ENCODE assay signal across 8 cellular contexts in the genomic region with DNA sequence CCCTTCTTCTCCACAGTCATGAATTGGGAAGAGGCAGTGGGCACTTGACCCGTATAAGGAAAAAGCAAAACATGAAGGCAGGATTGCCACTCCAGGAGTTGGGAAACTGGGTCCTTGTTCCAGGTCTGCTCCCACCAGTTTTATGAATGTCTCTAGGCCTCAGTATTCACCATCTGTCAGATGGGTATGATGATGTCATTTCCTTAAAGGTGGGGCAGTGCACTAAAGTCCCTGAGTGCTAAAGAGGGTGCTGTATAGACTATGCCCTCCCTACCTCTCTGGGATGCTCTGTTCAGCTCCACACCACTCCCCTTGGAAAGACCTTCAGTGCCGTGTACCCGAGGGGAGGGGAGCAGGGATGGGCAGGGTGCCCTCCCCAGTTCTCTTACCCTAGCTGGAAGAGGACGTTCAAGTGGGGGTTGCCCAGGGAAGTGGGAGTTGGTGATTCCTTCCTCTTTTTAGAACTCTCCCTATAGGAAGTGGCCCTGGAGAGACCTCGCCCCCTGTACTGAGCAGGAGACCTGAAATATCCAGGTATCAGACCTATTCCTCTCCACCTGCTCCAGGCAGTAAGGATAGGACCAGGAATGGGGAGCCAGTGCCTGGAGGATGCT. TPM values are rescaled to one million over a fixed set of nuclear protein-coding genes. Genes with fewer than 3 reads are reported as not detected.
A peak's percentile ranks its signal among the peaks of the same experiment; 100 is the strongest.
DNase-seq lines count a peak whose midpoint lies in the region; ATAC-seq, FAIRE-seq and TF ChIP-seq lines count a peak whose summit lies in the region.

No MANE protein-coding gene starts in this region.

- peak overlapping the region; percentile 88 for H3K4me3 Mint-ChIP-seq in activated CD8-positive, alpha-beta memory T cell treated with anti-CD3 and anti-CD28 coated beads, Interleukin-2, amount 10 ng/mL, durations not matched to agents 7 days and 5 days
- H3K4me3 Mint-ChIP-seq in activated naive CD8-positive, alpha-beta T cell treated with anti-CD3 and anti-CD28 coated beads, Interleukin-2, amount 50 U/mL, for 24 hours, result peak overlapping the region; percentile 92

- TF ChIP-seq RAD21 in HepG2 (CRISPR knock-in tag; IDR thresholded peaks at IDR 0.05), result no peak

- CTCF ChIA-PET in activated CD8-positive, alpha-beta memory T cell treated with anti-CD3 and anti-CD28 coated beads, Interleukin-2, amount 10 ng/mL, durations not matched to agents 7 days and 5 days (lab: Charles Lee), result interaction anchor here (0.7 to 8.5 kb wide), 18 partner anchors 13 to 295 kb away, joined by 3 to 88 read pairs (median 7); partner anchors contain the start of genes CWC25, LASP1NB, PLXDC1 and RPL23
- CTCF ChIA-PET in HepG2 (lab: Yijun Ruan, JAX; ENCODE audit: low intra/inter-chr PET ratio, low total read pairs), result interaction anchor here (1.8 kb wide), 1 partner anchor 44 kb away, joined by 3 read pairs; no protein-coding TSS in a partner anchor

- H3K27me3 Mint-ChIP-seq in activated CD8-positive, alpha-beta memory T cell treated with anti-CD3 and anti-CD28 coated beads, Interleukin-2, amount 10 ng/mL, durations not matched to agents 7 days and 5 days, result no peaks in the 10 kb centered on the region
- H3K27me3 Mint-ChIP-seq in activated naive CD8-positive, alpha-beta T cell treated with anti-CD3 and anti-CD28 coated beads, Interleukin-2, amount 50 U/mL, for 24 hours, result peaks cover 6% of the 10 kb centered on the region

- peaks cover 62% of the 10 kb centered on the region for H3K79me2 ChIP-seq in HepG2 (ENCODE audit: insufficient read depth, low read length)

- no peak overlapping the region for H2AFZ ChIP-seq in HepG2 (ENCODE audit: low read length)

- in situ Hi-C loops in HepG2 (cut with HindIII; ENCODE audit: extremely low pct_ligation_motif_present, low pct_unique_long_range_greater_than_20kb), result no loop called here

- no peak for DNase-seq in activated CD8-positive, alpha-beta memory T cell treated with anti-CD3 and anti-CD28 coated beads, Interleukin-2, amount 10 ng/mL, durations not matched to agents 7 days and 5 days
- DNase-seq in activated CD8-positive, alpha-beta memory T cell treated with anti-CD3 and anti-CD28 coated beads, Interleukin-2, amount 50 U/mL, for 4 hours, result no peak
- DNase-seq in activated naive CD8-positive, alpha-beta T cell treated with anti-CD3 and anti-CD28 coated beads, Interleukin-2, amount 50 U/mL, for 24 hours, result no peak
- DNase-seq in HepG2 (ENCODE audit: low spot score) (no peak), tibial nerve (ENCODE audit: low spot score in 2 of 2) (no peak), globus pallidus (ENCODE audit: low spot score) (no peak), foreskin keratinocyte (no peak)
- DNase-seq in activated effector memory CD4-positive, alpha-beta T cell treated with Interleukin-2 at 50 U/mL for 16 hours, result no peak

- no peak for ATAC-seq in activated CD8-positive, alpha-beta memory T cell treated with anti-CD3 and anti-CD28 coated beads, Interleukin-2, amount 10 ng/mL, durations not matched to agents 7 days and 5 days
- ATAC-seq in activated naive CD8-positive, alpha-beta T cell treated with anti-CD3 and anti-CD28 coated beads, Interleukin-2, amount 50 U/mL, for 24 hours, result no peak
- no peak for ATAC-seq in HepG2
- ATAC-seq in foreskin keratinocyte, result no peak

- H3K9me3 Mint-ChIP-seq in activated CD8-positive, alpha-beta memory T cell treated with anti-CD3 and anti-CD28 coated beads, Interleukin-2, amount 10 ng/mL, durations not matched to agents 7 days and 5 days (ENCODE audit: low read depth), result no peaks in the 10 kb centered on the region
- H3K9me3 Mint-ChIP-seq in activated naive CD8-positive, alpha-beta T cell treated with anti-CD3 and anti-CD28 coated beads, Interleukin-2, amount 50 U/mL, for 24 hours, result no peaks in the 10 kb centered on the region

- no peak for TF ChIP-seq CTCF in HepG2 (CRISPR knock-in tag; IDR thresholded peaks at IDR 0.05)
- TF ChIP-seq CTCF in tibial nerve (IDR thresholded peaks at IDR 0.05), result no peak
- TF ChIP-seq CTCF in foreskin keratinocyte (conservative IDR thresholded peaks at IDR 0.05), result no peak

- peak overlapping the region; percentile 96 to 99 (median 98) for H3K4me3 ChIP-seq in HepG2 (replicated peaks in 1 of 3; ENCODE audit: insufficient read depth in 1 of 3, low read depth in 2 of 3, low read length in 3 of 3)
- H3K4me3 ChIP-seq in tibial nerve, result peak overlapping the region; percentile 68 to 97 (median 93)

- H3K27ac Mint-ChIP-seq in activated CD8-positive, alpha-beta memory T cell treated with anti-CD3 and anti-CD28 coated beads, Interleukin-2, amount 10 ng/mL, durations not matched to agents 7 days and 5 days, result peak overlapping the region; percentile 90
- peak overlapping the region; percentile 97 for H3K27ac Mint-ChIP-seq in activated naive CD8-positive, alpha-beta T cell treated with anti-CD3 and anti-CD28 coated beads, Interleukin-2, amount 50 U/mL, for 24 hours

- peaks cover 47% of the 10 kb centered on the region for H3K4me1 ChIP-seq in HepG2 (ENCODE audit: insufficient read depth, low read length)
- H3K4me1 ChIP-seq in tibial nerve, result peaks cover 0 to 77% (median 53%) of the 10 kb centered on the region in 4 donors
- H3K4me1 ChIP-seq in foreskin keratinocyte, result peaks cover 34% of the 10 kb centered on the region

- H4K20me1 ChIP-seq in HepG2 (ENCODE audit: insufficient read depth, low read length), result peaks cover 46% of the 10 kb centered on the region

- H3K9ac ChIP-seq in HepG2 (ENCODE audit: insufficient read depth, low read depth, low read length), result peak overlapping the region; percentile 87; the same call in 1 of the 2 replicates

- H3K4me2 ChIP-seq in HepG2 (ENCODE audit: low read depth, low read length), result peak overlapping the region; percentile 87

- H3K36me3 Mint-ChIP-seq in activated CD8-positive, alpha-beta memory T cell treated with anti-CD3 and anti-CD28 coated beads, Interleukin-2, amount 10 ng/mL, durations not matched to agents 7 days and 5 days, result peaks cover 11% of the 10 kb centered on the region
- peaks cover 9% of the 10 kb centered on the region for H3K36me3 Mint-ChIP-seq in activated naive CD8-positive, alpha-beta T cell treated with anti-CD3 and anti-CD28 coated beads, Interleukin-2, amount 50 U/mL, for 24 hours (ENCODE audit: low read depth)

- peaks cover 71% of the 10 kb centered on the region for H3K4me1 Mint-ChIP-seq in activated CD8-positive, alpha-beta memory T cell treated with anti-CD3 and anti-CD28 coated beads, Interleukin-2, amount 10 ng/mL, durations not matched to agents 7 days and 5 days
- H3K4me1 Mint-ChIP-seq in activated naive CD8-positive, alpha-beta T cell treated with anti-CD3 and anti-CD28 coated beads, Interleukin-2, amount 50 U/mL, for 24 hours, result peaks cover 78% of the 10 kb centered on the region

- TF ChIP-seq POLR2A in HepG2 (IDR thresholded peaks at IDR 0.05; ENCODE audit: insufficient read depth in 1 of 2, low read depth in 2 of 2, low read length in 2 of 2) (peak in 1 of 2 experiments; percentile 26; a peak in 1 of 4 replicates), tibial nerve (IDR thresholded peaks at IDR 0.05) (no peak)

- BruUV-seq in HepG2 (replicated peaks; lab: Mats Ljungman, UMichigan), result TSS peak; percentile 54

- H3K27ac ChIP-seq in HepG2 (ENCODE audit: extremely low read length, insufficient read depth, low read length), result peak overlapping the region; percentile 76
- peak overlapping the region; percentile 28 to 97 (median 92) for H3K27ac ChIP-seq in tibial nerve
- no peak overlapping the region for H3K27ac ChIP-seq in foreskin keratinocyte

- H3K27me3 ChIP-seq in HepG2 (ENCODE audit: control insufficient read depth in 1 of 2, insufficient read depth in 2 of 2, low read length in 2 of 2) (peaks cover 0 to 2% of the 10 kb centered on the region in 2 experiments; a peak in 2 of 5 replicates), tibial nerve (no peaks in the 10 kb centered on the region), foreskin keratinocyte (no peaks in the 10 kb centered on the region)

- no peak for TF ChIP-seq EP300 in HepG2 (IDR thresholded peaks at IDR 0.05; ENCODE audit: low read depth in 2 of 2, low read length in 2 of 2)
- no peak for TF ChIP-seq EP300 in HepG2 (CRISPR knock-in tag; IDR thresholded peaks at IDR 0.05; ENCODE audit: borderline replicate concordance)
- no peak for TF ChIP-seq EP300 in tibial nerve (IDR thresholded peaks at IDR 0.05)

- intact Hi-C loops in HepG2 (cut with micrococcal nuclease; ENCODE audit: unreplicated experiment), result loop anchor here (5.0 kb wide), 2 partner anchors 45 to 280 kb away; partner anchors contain the start of gene PLXDC1

- POLR2A ChIA-PET in HepG2 (lab: Yijun Ruan, JAX), result interaction anchor here (0.6 to 7.3 kb wide), 30 partner anchors 9 to 1332 kb away, joined by 3 to 175 read pairs (median 8); partner anchors contain the start of genes CWC25, LASP1NB, MED1 and PIP4K2B

- H3K9me3 ChIP-seq in HepG2 (ENCODE audit: low read length) (no peaks in the 10 kb centered on the region), tibial nerve (no peaks in the 10 kb centered on the region)

- peaks cover 5 to 21% of the 10 kb centered on the region in 2 experiments for H3K36me3 ChIP-seq in HepG2 (replicated peaks in 1 of 2; ENCODE audit: control insufficient read depth in 1 of 2, insufficient read depth in 2 of 2, low read length in 2 of 2)
- no peaks in the 10 kb centered on the region for H3K36me3 ChIP-seq in tibial nerve

- whole genome bisulfite sequencing in HepG2 (ENCODE audit: low lambda C conversion rate), result 48% methylated on average over 5 of the region's 5 CpGs
- 14 to 22% methylated on average over 5 of the region's 5 CpGs for WGBS in tibial nerve, 2 donors

- FAIRE-seq in HepG2 (lab: Jason Lieb, UNC), result no peak

RNA-seq across cellular contexts. Expression of gene LASP1, which starts 2.2 kb away (rescaled TPM):
- total RNA-seq in activated CD8-positive, alpha-beta memory T cell treated with anti-CD3 and anti-CD28 coated beads, Interleukin-2, amount 10 ng/mL, durations not matched to agents 7 days and 5 days, result 100 to 1,000 TPM; 208 to 239 TPM
- total RNA-seq in HepG2 (2016; rRNA removed; fragmentation: Illumina TruSeq; extraction: Trizol) (97.0 and 110 TPM in 2 replicates), tibial nerve (100 to 1,000 TPM; 110 to 165 (median 137) TPM), foreskin keratinocyte (168 and 171 TPM in 2 replicates)
- 9.8 and 10.1 TPM in 2 replicates for total RNA-seq in HepG2 (2016; cell fraction: cytosol; rRNA removed; fragmentation: Illumina TruSeq; extraction: Trizol; ENCODE audit: low read depth)
- 92.3 and 97.2 TPM in 2 replicates for total RNA-seq in HepG2 (2016; cell fraction: insoluble cytoplasmic fraction; rRNA removed; fragmentation: Illumina TruSeq; extraction: Trizol)
- total RNA-seq in HepG2 (2016; cell fraction: membrane; rRNA removed; fragmentation: Illumina TruSeq; extraction: Trizol), result 38.1 and 38.7 TPM in 2 replicates
- 62.5 and 68.5 TPM in 2 replicates for total RNA-seq in HepG2 (2016; cell fraction: nucleus; rRNA removed; fragmentation: Illumina TruSeq; extraction: Trizol)
- polyA plus RNA-seq in HepG2 (2011; rRNA removed) (70.1 and 80.4 TPM in 2 replicates), foreskin keratinocyte (117 and 128 TPM in 2 replicates)
- 81.9 and 127 TPM in 2 replicates for polyA plus RNA-seq in HepG2 (2011; cell fraction: cytosol; rRNA removed)
- 107 and 129 TPM in 2 replicates for polyA plus RNA-seq in HepG2 (2011; cell fraction: nucleus; rRNA removed)
- 82.2 and 85.9 TPM in 2 replicates for polyA plus RNA-seq in HepG2 (2012)
- polyA plus RNA-seq in HepG2 (2016; cell fraction: cytosol; fragmentation: Illumina TruSeq; extraction: Trizol; ENCODE audit: low read depth), result 7.2 and 8.1 TPM in 2 replicates
- 138 and 161 TPM in 2 replicates for polyA plus RNA-seq in HepG2 (2016; cell fraction: insoluble cytoplasmic fraction; fragmentation: Illumina TruSeq; extraction: Trizol; ENCODE audit: low read depth)
- polyA plus RNA-seq in HepG2 (2016; cell fraction: membrane; fragmentation: Illumina TruSeq; extraction: Trizol; ENCODE audit: low read depth), result 25.1 and 28.1 TPM in 2 replicates
- polyA plus RNA-seq in HepG2 (2016; cell fraction: nucleus; fragmentation: Illumina TruSeq; extraction: Trizol; ENCODE audit: insufficient read depth, low read depth), result 109 and 113 TPM in 2 replicates
- polyA minus RNA-seq in HepG2 (2011; rRNA and poly(A)+ RNA removed; ENCODE audit: low replicate concordance), result 136 and 189 TPM in 2 replicates
- polyA minus RNA-seq in HepG2 (2011; cell fraction: cytosol; rRNA and poly(A)+ RNA removed), result 107 and 130 TPM in 2 replicates
- 49.2 and 50.4 TPM in 2 replicates for polyA minus RNA-seq in HepG2 (2011; cell fraction: nucleus; rRNA and poly(A)+ RNA removed)

RNA-seq across cellular contexts. Expression of gene RPL23, which starts 18.6 kb away (rescaled TPM):
- 1,000 to 10,000 TPM in 1 of 2 experiments, 100 to 1,000 TPM in 1; 831 to 1,130 TPM for total RNA-seq in activated CD8-positive, alpha-beta memory T cell treated with anti-CD3 and anti-CD28 coated beads, Interleukin-2, amount 10 ng/mL, durations not matched to agents 7 days and 5 days
- total RNA-seq in HepG2 (2016; rRNA removed; fragmentation: Illumina TruSeq; extraction: Trizol), result 2,790 and 3,298 TPM in 2 replicates
- total RNA-seq in HepG2 (2016; cell fraction: cytosol; rRNA removed; fragmentation: Illumina TruSeq; extraction: Trizol; ENCODE audit: low read depth), result 4,051 and 4,588 TPM in 2 replicates
- total RNA-seq in HepG2 (2016; cell fraction: insoluble cytoplasmic fraction; rRNA removed; fragmentation: Illumina TruSeq; extraction: Trizol), result 2,655 and 3,446 TPM in 2 replicates
- 6,899 and 6,901 TPM in 2 replicates for total RNA-seq in HepG2 (2016; cell fraction: membrane; rRNA removed; fragmentation: Illumina TruSeq; extraction: Trizol)
- 995 and 1,125 TPM in 2 replicates for total RNA-seq in HepG2 (2016; cell fraction: nucleus; rRNA removed; fragmentation: Illumina TruSeq; extraction: Trizol)
- 4,288 and 4,860 TPM in 2 replicates for polyA plus RNA-seq in HepG2 (2011; rRNA removed)
- polyA plus RNA-seq in HepG2 (2011; cell fraction: cytosol; rRNA removed), result 4,164 and 5,084 TPM in 2 replicates
- 680 and 915 TPM in 2 replicates for polyA plus RNA-seq in HepG2 (2011; cell fraction: nucleus; rRNA removed)
- polyA plus RNA-seq in HepG2 (2012), result 4,457 and 5,527 TPM in 2 replicates
- polyA plus RNA-seq in HepG2 (2016; cell fraction: cytosol; fragmentation: Illumina TruSeq; extraction: Trizol; ENCODE audit: low read depth), result 5,325 and 6,272 TPM in 2 replicates
- polyA plus RNA-seq in HepG2 (2016; cell fraction: insoluble cytoplasmic fraction; fragmentation: Illumina TruSeq; extraction: Trizol; ENCODE audit: low read depth), result 3,877 and 3,973 TPM in 2 replicates
- polyA plus RNA-seq in HepG2 (2016; cell fraction: membrane; fragmentation: Illumina TruSeq; extraction: Trizol; ENCODE audit: low read depth), result 7,669 and 7,726 TPM in 2 replicates
- 2,046 and 2,062 TPM in 2 replicates for polyA plus RNA-seq in HepG2 (2016; cell fraction: nucleus; fragmentation: Illumina TruSeq; extraction: Trizol; ENCODE audit: insufficient read depth, low read depth)
- 223 and 322 TPM in 2 replicates for polyA minus RNA-seq in HepG2 (2011; rRNA and poly(A)+ RNA removed; ENCODE audit: low replicate concordance)
- 1,056 and 1,226 TPM in 2 replicates for polyA minus RNA-seq in HepG2 (2011; cell fraction: cytosol; rRNA and poly(A)+ RNA removed)
- 292 and 362 TPM in 2 replicates for polyA minus RNA-seq in HepG2 (2011; cell fraction: nucleus; rRNA and poly(A)+ RNA removed)
- total RNA-seq in tibial nerve, result 1,000 to 10,000 TPM; 1,112 to 1,642 (median 1,331) TPM
- total RNA-seq in foreskin keratinocyte, result 1,973 and 2,061 TPM in 2 replicates
- 3,137 and 3,324 TPM in 2 replicates for polyA plus RNA-seq in foreskin keratinocyte

RNA-seq across cellular contexts. Expression of gene CWC25, which starts 47.0 kb away (rescaled TPM):
- total RNA-seq in activated CD8-positive, alpha-beta memory T cell treated with anti-CD3 and anti-CD28 coated beads, Interleukin-2, amount 10 ng/mL, durations not matched to agents 7 days and 5 days, result 10 to 100 TPM; 28.7 to 33.0 TPM
- total RNA-seq in HepG2 (2016; rRNA removed; fragmentation: Illumina TruSeq; extraction: Trizol), result 12.7 and 15.6 TPM in 2 replicates
- 3.7 and 5.9 TPM in 2 replicates for total RNA-seq in HepG2 (2016; cell fraction: cytosol; rRNA removed; fragmentation: Illumina TruSeq; extraction: Trizol; ENCODE audit: low read depth)
- 12.1 and 16.1 TPM in 2 replicates for total RNA-seq in HepG2 (2016; cell fraction: insoluble cytoplasmic fraction; rRNA removed; fragmentation: Illumina TruSeq; extraction: Trizol)
- total RNA-seq in HepG2 (2016; cell fraction: membrane; rRNA removed; fragmentation: Illumina TruSeq; extraction: Trizol), result 4.9 and 5.9 TPM in 2 replicates
- total RNA-seq in HepG2 (2016; cell fraction: nucleus; rRNA removed; fragmentation: Illumina TruSeq; extraction: Trizol), result 16.2 and 16.8 TPM in 2 replicates
- 20.6 and 22.7 TPM in 2 replicates for polyA plus RNA-seq in HepG2 (2011; rRNA removed)
- polyA plus RNA-seq in HepG2 (2011; cell fraction: cytosol; rRNA removed), result 8.0 and 10.1 TPM in 2 replicates
- 75.8 and 78.0 TPM in 2 replicates for polyA plus RNA-seq in HepG2 (2011; cell fraction: nucleus; rRNA removed)
- polyA plus RNA-seq in HepG2 (2012), result 13.3 and 15.9 TPM in 2 replicates
- 1.3 and 1.4 TPM in 2 replicates for polyA plus RNA-seq in HepG2 (2016; cell fraction: cytosol; fragmentation: Illumina TruSeq; extraction: Trizol; ENCODE audit: low read depth)
- 13.2 and 13.4 TPM in 2 replicates for polyA plus RNA-seq in HepG2 (2016; cell fraction: insoluble cytoplasmic fraction; fragmentation: Illumina TruSeq; extraction: Trizol; ENCODE audit: low read depth)
- polyA plus RNA-seq in HepG2 (2016; cell fraction: membrane; fragmentation: Illumina TruSeq; extraction: Trizol; ENCODE audit: low read depth), result 2.8 and 3.3 TPM in 2 replicates
- 51.8 and 58.8 TPM in 2 replicates for polyA plus RNA-seq in HepG2 (2016; cell fraction: nucleus; fragmentation: Illumina TruSeq; extraction: Trizol; ENCODE audit: insufficient read depth, low read depth)
- 7.6 and 11.6 TPM in 2 replicates for polyA minus RNA-seq in HepG2 (2011; rRNA and poly(A)+ RNA removed; ENCODE audit: low replicate concordance)
- 3.6 and 4.1 TPM in 2 replicates for polyA minus RNA-seq in HepG2 (2011; cell fraction: cytosol; rRNA and poly(A)+ RNA removed)
- polyA minus RNA-seq in HepG2 (2011; cell fraction: nucleus; rRNA and poly(A)+ RNA removed), result 18.3 TPM in 2 replicates
- 10 to 100 TPM; 19.0 to 43.3 (median 24.9) TPM for total RNA-seq in tibial nerve
- 13.2 and 13.8 TPM in 2 replicates for total RNA-seq in foreskin keratinocyte
- polyA plus RNA-seq in foreskin keratinocyte, result 9.4 and 11.1 TPM in 2 replicates
